Comparison of ENCODE assay signal across 16 cellular contexts in the genomic region with DNA sequence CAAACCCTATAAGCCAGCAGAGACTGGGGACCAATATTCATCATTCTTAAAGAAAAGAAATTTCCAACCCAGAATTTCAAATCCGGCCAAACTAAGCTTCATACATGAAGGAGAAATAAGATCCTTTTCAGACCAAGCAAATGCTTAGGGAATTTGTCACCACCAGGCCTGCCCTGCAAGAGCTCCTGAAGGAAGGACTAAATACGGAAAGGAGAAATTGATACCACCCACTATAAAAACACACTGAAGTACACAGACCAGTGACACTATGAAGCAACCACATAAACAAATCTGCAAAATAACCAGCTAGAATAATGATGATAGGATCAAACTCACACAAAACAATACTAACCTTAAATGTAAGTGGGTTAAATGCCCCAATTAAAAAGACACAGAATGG. TPM values are rescaled to one million over a fixed set of nuclear protein-coding genes. Genes with fewer than 3 reads are reported as not detected.
DNase-seq lines count a peak whose midpoint lies in the region; ATAC-seq and TF ChIP-seq lines count a peak whose summit lies in the region.
"Had no signal": no experiment of that assay in that cellular context is flagged by ENCODE, and none has a peak within 500 bp of the region (broad histone marks: within the 10 kb centered on the region; RNA-seq: fewer than 3 reads in every experiment).

No MANE protein-coding gene starts in this region.

- no peaks in the 10 kb centered on the region for H3K27me3 ChIP-seq in gastrocnemius medialis
- no peaks in the 10 kb centered on the region for H3K27me3 ChIP-seq in skeletal muscle tissue (ENCODE audit: control insufficient read depth in 3 of 3, insufficient read depth in 3 of 3, low read length in 3 of 3)
- H3K27me3 ChIP-seq: BLaER1 treated with 17β-estradiol and CSF1 and Interleukin-3, amounts not matched to agents 10 nM and 100 nM had no signal

- intact Hi-C loops in gastrocnemius medialis (cut with DNase I; ENCODE audit: low total_unique reads) = no loop called here

- H3K27ac ChIP-seq in gastrocnemius medialis (peak overlapping the region; percentile 45 to 77 (median 62)), skeletal muscle tissue (ENCODE audit: low read depth, low read length) (peak overlapping the region; percentile 73)
- H3K27ac ChIP-seq: 22Rv1; A549; BLaER1 treated with 17β-estradiol and CSF1 and Interleukin-3, amounts not matched to agents 10 nM and 100 nM; C4-2B had no signal

- no peak overlapping the region for H3K4me3 ChIP-seq in gastrocnemius medialis
- H3K4me3 ChIP-seq in skeletal muscle tissue (ENCODE audit: low read length in 3 of 3) = no peak overlapping the region
- H3K4me3 ChIP-seq: A549; BLaER1 treated with 17β-estradiol and CSF1 and Interleukin-3, amounts not matched to agents 10 nM and 100 nM had no signal

- no peaks in the 10 kb centered on the region for H3K36me3 ChIP-seq in gastrocnemius medialis
- H3K36me3 ChIP-seq in skeletal muscle tissue (ENCODE audit: control insufficient read depth in 3 of 3, insufficient read depth in 3 of 3, low read length in 3 of 3) = peaks cover 0 to 4% (median 0%) of the 10 kb centered on the region in 3 donors

- no peak overlapping the region for H3K9ac ChIP-seq in skeletal muscle tissue (ENCODE audit: low read depth in 1 of 3, low read length in 3 of 3)
- H3K9ac ChIP-seq: BLaER1 treated with 17β-estradiol and CSF1 and Interleukin-3, amounts not matched to agents 10 nM and 100 nM had no signal

- TF ChIP-seq POLR2A in gastrocnemius medialis (IDR thresholded peaks at IDR 0.05) = no peak

- TF ChIP-seq CTCF in gastrocnemius medialis (IDR thresholded peaks at IDR 0.05 in 4 of 5, conservative IDR thresholded peaks at IDR 0.05 in 1 of 5) = no peak

- H3K4me1 ChIP-seq in gastrocnemius medialis (peaks cover 20 to 27% of the 10 kb centered on the region in 2 donors), skeletal muscle tissue (ENCODE audit: control insufficient read depth in 3 of 3, insufficient read depth in 3 of 3, low read length in 3 of 3) (peaks cover 5 to 28% (median 22%) of the 10 kb centered on the region in 3 donors)
- H3K4me1 ChIP-seq: A549; BLaER1 treated with 17β-estradiol and CSF1 and Interleukin-3, amounts not matched to agents 10 nM and 100 nM; Caco-2 had no signal

- peak; percentile 80 to 91 for ATAC-seq in gastrocnemius medialis
- ATAC-seq: A549; CD8-positive, alpha-beta T cell had no signal

- DNase-seq in LHCN-M2 (ENCODE audit: low read depth) (peak; percentile 10), gastrocnemius medialis (peak in 1 of 2 donors; percentile 36)
- DNase-seq in NK-92 treated with Interleukin-12 subunit alpha and Interleukin-12 subunit beta, amount 100 ng/mL, for 24 hours (lab: John Stamatoyannopoulos, UW) = no peak
- DNase-seq in central memory CD4-positive, alpha-beta T cell = no peak
- DNase-seq: AML-193; Caco-2; Calu3; CD4-positive, alpha-beta T cell; CD8-positive, alpha-beta T cell; DMS79 treated with DMSO at 0.1 percent for 48 hours; GF-D8 had no signal

- in situ Hi-C loops in gastrocnemius medialis (cut with MboI; ENCODE audit: low sequenced_read_pairs in 4 of 4) = no loop called here

- H3K9me3 ChIP-seq in gastrocnemius medialis (no peaks in the 10 kb centered on the region), skeletal muscle tissue (ENCODE audit: control insufficient read depth in 3 of 3, low read length in 3 of 3) (peaks cover 0 to 2% (median 0%) of the 10 kb centered on the region in 3 donors)

RNA-seq across cellular contexts. Expression of gene NPHP1, which starts 22.4 kb away (rescaled TPM):
- total RNA-seq in LHCN-M2 (2014; rRNA removed) (3.6 and 4.8 TPM in 2 replicates), gastrocnemius medialis (10 to 100 TPM in 1 of 4 donors, 1 to 10 TPM in 3; 3.8 to 10.3 (median 4.6) TPM), skeletal muscle tissue (11.5 TPM)
- 3.5 TPM for polyA plus RNA-seq in LHCN-M2 (2012)

RNA-seq across cellular contexts. Expression of gene MTLN, which starts 29.9 kb away (rescaled TPM):
- total RNA-seq in LHCN-M2 (2014; rRNA removed) = 71.5 and 107 TPM in 2 replicates
- 112 TPM for polyA plus RNA-seq in LHCN-M2 (2012)
- 100 to 1,000 TPM; 141 to 685 (median 391) TPM for total RNA-seq in gastrocnemius medialis
- 90.8 TPM for total RNA-seq in skeletal muscle tissue
